15 cellular contexts compared by ENCODE assay signal in the genomic region with DNA sequence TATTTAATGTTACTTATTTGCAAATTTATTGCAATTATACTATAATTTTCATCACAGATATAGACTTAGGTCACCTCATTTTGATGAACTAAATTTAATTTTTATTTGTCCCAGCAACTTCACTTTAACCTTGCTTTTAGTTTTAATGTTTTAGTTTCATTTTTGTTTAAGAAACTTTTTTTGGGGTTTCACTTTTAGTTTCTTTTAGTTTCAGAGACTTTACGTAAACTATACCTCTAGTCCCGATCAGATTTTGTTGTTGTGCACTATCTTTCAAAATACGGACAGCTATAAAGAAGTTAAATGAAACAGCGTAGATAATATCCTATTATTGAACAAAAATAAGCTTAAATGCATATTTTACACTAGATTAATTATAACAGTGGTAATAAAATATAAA.
DNase-seq lines count a peak whose midpoint lies in the region; ATAC-seq, FAIRE-seq and TF ChIP-seq lines count a peak whose summit lies in the region.
"Had no signal": no experiment of that assay in that cellular context is flagged by ENCODE, and none has a peak within 500 bp of the region (broad histone marks: within the 10 kb centered on the region; RNA-seq: fewer than 3 reads in every experiment).

No MANE protein-coding gene starts in this region.

- peaks cover 0 to 3% of the 10 kb centered on the region in 2 donors for H3K4me1 ChIP-seq in thoracic aorta (ENCODE audit: control insufficient read depth in 1 of 2, low read depth in 2 of 2)
- no peaks in the 10 kb centered on the region for H3K4me1 ChIP-seq in SJCRH30
- H3K4me1 ChIP-seq: Peyer's patch had no signal

- no peaks in the 10 kb centered on the region for H3K27me3 Mint-ChIP-seq in activated naive CD8-positive, alpha-beta T cell treated with anti-CD3 and anti-CD28 coated beads, Interleukin-2, amount 10 ng/mL, durations not matched to agents 7 days and 5 days
- H3K27me3 Mint-ChIP-seq in activated naive CD8-positive, alpha-beta T cell treated with anti-CD3 and anti-CD28 coated beads, Interleukin-2, amount 50 U/mL, for 24 hours: no peaks in the 10 kb centered on the region

- H3K36me3 Mint-ChIP-seq in activated naive CD8-positive, alpha-beta T cell treated with anti-CD3 and anti-CD28 coated beads, Interleukin-2, amount 10 ng/mL, durations not matched to agents 7 days and 5 days: no peaks in the 10 kb centered on the region
- no peaks in the 10 kb centered on the region for H3K36me3 Mint-ChIP-seq in activated naive CD8-positive, alpha-beta T cell treated with anti-CD3 and anti-CD28 coated beads, Interleukin-2, amount 50 U/mL, for 24 hours (ENCODE audit: low read depth)

- H3K27ac Mint-ChIP-seq in activated naive CD8-positive, alpha-beta T cell treated with anti-CD3 and anti-CD28 coated beads, Interleukin-2, amount 10 ng/mL, durations not matched to agents 7 days and 5 days: no peak overlapping the region
- no peak overlapping the region for H3K27ac Mint-ChIP-seq in activated naive CD8-positive, alpha-beta T cell treated with anti-CD3 and anti-CD28 coated beads, Interleukin-2, amount 50 U/mL, for 24 hours

- H3K9me3 ChIP-seq in thoracic aorta (no peaks in the 10 kb centered on the region), SJCRH30 (replicated peaks) (no peaks in the 10 kb centered on the region)
- H3K9me3 ChIP-seq: Peyer's patch had no signal

- H3K27me3 ChIP-seq in thoracic aorta (replicated peaks; ENCODE audit: insufficient read depth) (no peaks in the 10 kb centered on the region), SJCRH30 (no peaks in the 10 kb centered on the region)
- H3K27me3 ChIP-seq: Peyer's patch had no signal

- peaks cover 3% of the 10 kb centered on the region for H3K4me1 Mint-ChIP-seq in activated naive CD8-positive, alpha-beta T cell treated with anti-CD3 and anti-CD28 coated beads, Interleukin-2, amount 10 ng/mL, durations not matched to agents 7 days and 5 days
- H3K4me1 Mint-ChIP-seq in activated naive CD8-positive, alpha-beta T cell treated with anti-CD3 and anti-CD28 coated beads, Interleukin-2, amount 50 U/mL, for 24 hours: no peaks in the 10 kb centered on the region

- no peak for FAIRE-seq in D721Med (lab: Jason Lieb, UNC)
- FAIRE-seq: bronchial epithelial cell had no signal

- TF ChIP-seq CTCF in thoracic aorta (IDR thresholded peaks at IDR 0.05) (no peak), D721Med (IDR thresholded peaks at IDR 0.05; ENCODE audit: insufficient read depth, missing control alignments) (no peak)

- peak overlapping the region; percentile 51 for H3K4me3 Mint-ChIP-seq in activated naive CD8-positive, alpha-beta T cell treated with anti-CD3 and anti-CD28 coated beads, Interleukin-2, amount 10 ng/mL, durations not matched to agents 7 days and 5 days
- no peak overlapping the region for H3K4me3 Mint-ChIP-seq in activated naive CD8-positive, alpha-beta T cell treated with anti-CD3 and anti-CD28 coated beads, Interleukin-2, amount 50 U/mL, for 24 hours

- H3K36me3 ChIP-seq in thoracic aorta: no peaks in the 10 kb centered on the region
- H3K36me3 ChIP-seq in SJCRH30: no peaks in the 10 kb centered on the region
- H3K36me3 ChIP-seq: Peyer's patch had no signal

- peak overlapping the region; percentile 28 for H3K4me3 ChIP-seq in thoracic aorta
- H3K4me3 ChIP-seq in SJCRH30: no peak overlapping the region
- H3K4me3 ChIP-seq: Peyer's patch, skin epidermis had no signal

- POLR2A ChIA-PET in activated naive CD8-positive, alpha-beta T cell treated with anti-CD3 and anti-CD28 coated beads, Interleukin-2, amount 10 ng/mL, durations not matched to agents 7 days and 5 days (lab: Charles Lee): no interaction called here

- H3K27ac ChIP-seq in thoracic aorta: no peak overlapping the region
- H3K27ac ChIP-seq in SJCRH30: no peak overlapping the region
- H3K27ac ChIP-seq: Peyer's patch, skin epidermis had no signal

- no peak for ATAC-seq in activated naive CD8-positive, alpha-beta T cell treated with anti-CD3 and anti-CD28 coated beads, Interleukin-2, amount 10 ng/mL, durations not matched to agents 7 days and 5 days (ENCODE audit: low read depth)
- no peak for ATAC-seq in activated naive CD8-positive, alpha-beta T cell treated with anti-CD3 and anti-CD28 coated beads, Interleukin-2, amount 50 U/mL, for 24 hours
- ATAC-seq in HG02798 (IDR thresholded peaks at IDR 0.05; ENCODE audit: poor library complexity, unreplicated experiment): peak; percentile 71
- ATAC-seq in HG03565 (IDR thresholded peaks at IDR 0.05; ENCODE audit: unreplicated experiment): peak; percentile 76
- no peak for ATAC-seq in thoracic aorta (ENCODE audit: insufficient number of reproducible peaks, low FRiP score, low read depth)
- ATAC-seq in HG02938 (IDR thresholded peaks at IDR 0.05; ENCODE audit: unreplicated experiment): no peak

- no peak for DNase-seq in activated naive CD8-positive, alpha-beta T cell treated with anti-CD3 and anti-CD28 coated beads, Interleukin-2, amount 10 ng/mL, durations not matched to agents 7 days and 5 days
- no peak for DNase-seq in activated naive CD8-positive, alpha-beta T cell treated with anti-CD3 and anti-CD28 coated beads, Interleukin-2, amount 50 U/mL, for 24 hours
- DNase-seq in thoracic aorta (ENCODE audit: low spot score) (no peak), SJCRH30 (no peak), D721Med (ENCODE audit: insufficient read length, low spot score) (no peak)
- DNase-seq: activated T-cell treated with anti-CD3 and anti-CD28 coated beads, Interleukin-2, amount 50 U/mL, for 48 hours; EL; erythroblast; NCI-H2081 treated with DMSO at 0.1 percent for 48 hours; Peyer's patch had no signal

- no peaks in the 10 kb centered on the region for H3K9me3 Mint-ChIP-seq in activated naive CD8-positive, alpha-beta T cell treated with anti-CD3 and anti-CD28 coated beads, Interleukin-2, amount 10 ng/mL, durations not matched to agents 7 days and 5 days
- peaks cover 5% of the 10 kb centered on the region for H3K9me3 Mint-ChIP-seq in activated naive CD8-positive, alpha-beta T cell treated with anti-CD3 and anti-CD28 coated beads, Interleukin-2, amount 50 U/mL, for 24 hours

Comparison
In these comparisons a context has a peak if more than half of its experiments do, and no peak if none do; other contexts are left out.
1. ATAC-seq: peak in HG02798 (single experiment) and HG03565 (single experiment); none in activated naive CD8-positive, alpha-beta T cell treated with anti-CD3 and anti-CD28 coated beads, Interleukin-2, amount 10 ng/mL, durations not matched to agents 7 days and 5 days (single experiment), activated naive CD8-positive, alpha-beta T cell treated with anti-CD3 and anti-CD28 coated beads, Interleukin-2, amount 50 U/mL, for 24 hours (single experiment), thoracic aorta (single experiment) and HG02938 (single experiment).